1 cellular context compared by ENCODE assay signal in genomic region chr3:111311126-111311525, GRCh38.
TF ChIP-seq lines count a peak whose summit lies in the region.

No MANE protein-coding gene starts in this region.

TF ChIP-seq in WTC11, 78 proteins besides CTCF, POLR2A, EP300 and RAD21 (continued from another document):
- TF ChIP-seq MAX (CRISPR knock-in tag; IDR thresholded peaks at IDR 0.05) (no peak), KAT7 (CRISPR knock-in tag; IDR thresholded peaks at IDR 0.05; ENCODE audit: borderline replicate concordance) (no peak), FOXK1 (CRISPR knock-in tag; IDR thresholded peaks at IDR 0.05) (no peak), GABPB1 (CRISPR knock-in tag; IDR thresholded peaks at IDR 0.05) (no peak), OVOL2 (CRISPR knock-in tag; IDR thresholded peaks at IDR 0.05; ENCODE audit: borderline replicate concordance) (no peak), NFATC4 (CRISPR knock-in tag; IDR thresholded peaks at IDR 0.05) (no peak), TEAD1 (CRISPR knock-in tag; IDR thresholded peaks at IDR 0.05) (no peak), NFYB (CRISPR knock-in tag; conservative IDR thresholded peaks at IDR 0.05; ENCODE audit: low read depth) (no peak), ESRRA (CRISPR knock-in tag; IDR thresholded peaks at IDR 0.05; ENCODE audit: borderline replicate concordance) (no peak), GRHL2 (CRISPR knock-in tag; IDR thresholded peaks at IDR 0.05; ENCODE audit: insufficient replicate concordance, severe bottlenecking) (no peak), FOXP1 (CRISPR knock-in tag; IDR thresholded peaks at IDR 0.05; ENCODE audit: borderline replicate concordance) (no peak), ZNF416 (CRISPR knock-in tag; IDR thresholded peaks at IDR 0.05) (no peak), MLX (CRISPR knock-in tag; IDR thresholded peaks at IDR 0.05) (no peak)
